In genomic region chr3:98450372-98450771, GRCh38 we compare ENCODE assay signal across 1 cellular context.
TF ChIP-seq lines count a peak whose summit lies in the region.

No MANE protein-coding gene starts in this region.

TF ChIP-seq in HepG2, 621 proteins besides CTCF, POLR2A, EP300 and RAD21:
- TF ChIP-seq MAFK (conservative IDR thresholded peaks at IDR 0.05 in 1 of 2, IDR thresholded peaks at IDR 0.05 in 1 of 2; ENCODE audit: low read length in 2 of 2) (peak; percentile 2 to 72; a peak in 2 of 4 replicates), MAFF (IDR thresholded peaks at IDR 0.05; ENCODE audit: low read depth, low read length) (0 out of 2 replicates have a peak, but pooled peaks have one; percentile 34), ZEB1 (IDR thresholded peaks at IDR 0.05; ENCODE audit: insufficient replicate concordance, low read depth) (no peak)
